Comparison of ENCODE assay signal across 13 cellular contexts in genomic region chr3:35638640-35639250, GRCh38. TPM values are rescaled to one million over a fixed set of nuclear protein-coding genes. Genes with fewer than 3 reads are reported as not detected.
DNase-seq lines count a peak whose midpoint lies in the region; ATAC-seq and TF ChIP-seq lines count a peak whose summit lies in the region.
"Had no signal": no experiment of that assay in that cellular context is flagged by ENCODE, and none has a peak within 500 bp of the region (broad histone marks: within the 10 kb centered on the region; RNA-seq: fewer than 3 reads in every experiment).

No MANE protein-coding gene starts in this region.

- peak overlapping the region; percentile 82 for H3K4me3 Mint-ChIP-seq in endothelial cell (ENCODE audit: unreplicated experiment)
- H3K4me3 Mint-ChIP-seq in nephron progenitor cell = peak overlapping the region; percentile 80
- H3K4me3 Mint-ChIP-seq: activated T-helper 17 cell treated with anti-CD3 and anti-CD28 coated beads, Interleukin-2, amount 50 U/mL, for 72 hours had no signal

- H3K27ac Mint-ChIP-seq in endothelial cell (ENCODE audit: unreplicated experiment) = peak overlapping the region; percentile 2
- no peak overlapping the region for H3K27ac Mint-ChIP-seq in nephron progenitor cell
- H3K27ac Mint-ChIP-seq: activated T-helper 17 cell treated with anti-CD3 and anti-CD28 coated beads, Interleukin-2, amount 50 U/mL, for 72 hours had no signal

- ATAC-seq in heart right ventricle (no peak), Right ventricle myocardium superior (ENCODE audit: poor library complexity) (no peak), GM19397 (IDR thresholded peaks at IDR 0.05; ENCODE audit: unreplicated experiment) (no peak), GM21515 (IDR thresholded peaks at IDR 0.05; ENCODE audit: unreplicated experiment) (no peak)

- no peak overlapping the region for H3K27ac ChIP-seq in heart right ventricle

- DNase-seq in heart right ventricle (no peak), Right ventricle myocardium superior (no peak), endothelial cell (ENCODE audit: low spot score) (no peak), nephron progenitor cell (no peak), NCI-H1694 (lab: John Stamatoyannopoulos, UW) (no peak), NCI-H128 (lab: John Stamatoyannopoulos, UW; ENCODE audit: unreplicated experiment) (no peak)
- DNase-seq: GOT3, T-helper 2 cell had no signal

- H3K9me3 Mint-ChIP-seq in endothelial cell (ENCODE audit: unreplicated experiment) (no peaks in the 10 kb centered on the region), nephron progenitor cell (peaks cover 5% of the 10 kb centered on the region)

- H3K4me3 ChIP-seq in heart right ventricle = peak overlapping the region in 7 of 10 donors; percentile 20 to 47 (median 35)

- H3K4me1 ChIP-seq in heart right ventricle = peaks cover 0 to 13% (median 10%) of the 10 kb centered on the region in 9 donors

- peaks cover 5% of the 10 kb centered on the region for H3K36me3 Mint-ChIP-seq in endothelial cell (ENCODE audit: low read depth, unreplicated experiment)
- H3K36me3 Mint-ChIP-seq in nephron progenitor cell (ENCODE audit: low read depth) = no peaks in the 10 kb centered on the region

- H3K36me3 ChIP-seq in heart right ventricle = no peaks in the 10 kb centered on the region

- peaks cover 9 to 63% (median 39%) of the 10 kb centered on the region in 7 donors for H3K27me3 ChIP-seq in heart right ventricle

- 34 to 39% methylated on average over 31 of the region's 31 CpGs for WGBS in heart right ventricle, 2 donors

- intact Hi-C loops in heart right ventricle (cut with DNase I) = no loop called here
- intact Hi-C loops in Right ventricle myocardium superior (cut with DNase I) = no loop called here

- no peaks in the 10 kb centered on the region for H3K9me3 ChIP-seq in heart right ventricle

- TF ChIP-seq CTCF in heart right ventricle (IDR thresholded peaks at IDR 0.05) (no peak), endothelial cell (IDR thresholded peaks at IDR 0.05; ENCODE audit: unreplicated experiment) (no peak), nephron progenitor cell (IDR thresholded peaks at IDR 0.05) (no peak)

- H3K27me3 Mint-ChIP-seq in endothelial cell (ENCODE audit: unreplicated experiment) (peaks cover 10% of the 10 kb centered on the region), nephron progenitor cell (ENCODE audit: low read depth, poor library complexity) (peaks cover 63% of the 10 kb centered on the region)

- H3K4me1 Mint-ChIP-seq in endothelial cell (ENCODE audit: unreplicated experiment) (peaks cover 13% of the 10 kb centered on the region), nephron progenitor cell (peaks cover 19% of the 10 kb centered on the region)
- H3K4me1 Mint-ChIP-seq: activated T-helper 17 cell treated with anti-CD3 and anti-CD28 coated beads, Interleukin-2, amount 50 U/mL, for 72 hours had no signal

RNA-seq across cellular contexts. Expression of gene ARPP21, which starts 0.6 kb away (rescaled TPM):
- not detected for total RNA-seq in heart right ventricle
- polyA plus RNA-seq in heart right ventricle = under 1 TPM in 1 of 2 donors, not detected in 1; 0.06 TPM
- not detected for total RNA-seq in Right ventricle myocardium superior
- not detected for total RNA-seq in endothelial cell (ENCODE audit: unreplicated experiment)
- total RNA-seq: activated T-helper 17 cell treated with anti-CD3 and anti-CD28 coated beads, Interleukin-2, amount 50 U/mL, for 72 hours; NCI-H460 had no signal
- polyA plus RNA-seq: BJ had no signal
